27 cellular contexts compared by ENCODE assay signal in genomic region chr2:118937817-118938216, GRCh38. TPM values are rescaled to one million over a fixed set of nuclear protein-coding genes. Genes with fewer than 3 reads are reported as not detected.
"Had no signal": no experiment of that assay in that cellular context is flagged by ENCODE, and none has a peak within 500 bp of the region (broad histone marks: within the 10 kb centered on the region; RNA-seq: fewer than 3 reads in every experiment).

No MANE protein-coding gene starts in this region.

- H3K27ac ChIP-seq: epithelial cell of prostate, esophagus squamous epithelium, gastrocnemius medialis, lower lobe of right lung had no signal

- H3K4me3 ChIP-seq: esophagus squamous epithelium, gastrocnemius medialis, heart right ventricle, left lung, lower lobe of right lung had no signal

- H3K4me1 ChIP-seq: esophagus squamous epithelium, gastrocnemius medialis had no signal

- DNase-seq: cortex of kidney; effector CD8-positive, alpha-beta T cell; effector memory CD8-positive, alpha-beta T cell; endodermal cell; erythroblast; esophagus squamous epithelium; foreskin fibroblast; foreskin melanocyte; gastrocnemius medialis; glutamatergic neuron; head of caudate nucleus; heart right ventricle; hippocampal formation; left lung; left ventricle myocardium superior; lower lobe of right lung; mesenchymal stem cell had no signal

- ATAC-seq: effector memory CD8-positive, alpha-beta T cell; esophagus mucosa; gastrocnemius medialis; heart right ventricle; left lung; left ventricle myocardium superior; lower lobe of right lung had no signal

- FAIRE-seq: colon, endometrium, islet of Langerhans, keratinocyte had no signal

- H3K27me3 ChIP-seq: esophagus squamous epithelium, gastrocnemius medialis had no signal

- H3K36me3 ChIP-seq: esophagus squamous epithelium, gastrocnemius medialis, heart right ventricle, left lung, lower lobe of right lung had no signal

RNA-seq across cellular contexts. Expression of gene MARCO, which starts 4.2 kb away (rescaled TPM):
- total RNA-seq: dermis microvascular lymphatic vessel endothelial cell, endodermal cell, glomerular endothelial cell, lung microvascular endothelial cell, myocyte had no signal
